In the genomic region with DNA sequence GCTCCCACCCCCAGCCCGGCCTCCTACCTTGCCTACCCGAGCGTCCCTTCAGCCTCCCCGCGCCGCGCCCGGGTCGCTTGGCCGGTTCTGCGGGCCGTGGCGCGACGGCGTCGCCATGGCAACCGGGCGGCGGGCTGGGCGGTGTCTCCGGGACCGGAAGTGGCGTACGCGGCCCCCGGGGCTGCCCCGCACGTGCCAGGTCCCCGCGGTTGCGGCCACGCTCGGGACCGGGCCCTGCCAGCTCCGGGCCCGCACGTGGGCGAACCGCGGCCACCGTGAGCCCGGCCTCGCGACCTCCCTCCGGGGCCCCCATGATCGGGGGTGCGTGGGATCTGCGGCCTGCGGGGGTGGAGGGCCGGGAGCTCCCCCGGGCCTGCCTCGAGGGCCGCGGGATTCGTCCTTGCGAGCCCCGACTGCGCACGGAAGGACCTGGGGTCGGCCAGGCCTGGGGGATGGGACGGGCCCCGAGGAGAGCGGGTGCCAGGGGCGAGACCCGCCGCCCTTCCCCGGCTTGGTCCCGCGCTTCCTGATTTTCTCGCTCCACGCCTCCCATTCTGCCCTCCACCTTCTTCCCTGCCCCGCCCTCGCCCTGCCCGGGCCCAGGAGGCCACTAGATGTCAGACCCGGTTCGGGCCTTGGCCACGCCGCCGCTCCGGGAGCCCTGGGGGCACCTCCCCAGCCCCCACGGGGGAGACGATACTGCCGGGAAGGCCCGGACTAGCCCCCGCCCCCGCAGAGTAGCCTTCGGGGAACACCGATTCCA, we compare ENCODE assay signal across 1 cellular context.
A peak's percentile ranks its signal among the peaks of the same experiment; 100 is the strongest.
TF ChIP-seq lines count a peak whose summit lies in the region.

A gene with protein sequence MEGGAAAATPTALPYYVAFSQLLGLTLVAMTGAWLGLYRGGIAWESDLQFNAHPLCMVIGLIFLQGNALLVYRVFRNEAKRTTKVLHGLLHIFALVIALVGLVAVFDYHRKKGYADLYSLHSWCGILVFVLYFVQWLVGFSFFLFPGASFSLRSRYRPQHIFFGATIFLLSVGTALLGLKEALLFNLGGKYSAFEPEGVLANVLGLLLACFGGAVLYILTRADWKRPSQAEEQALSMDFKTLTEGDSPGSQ (minus strand): TSS at position 89 of the 763 bp plus-strand sequence. CDS start 8,759 bp downstream, outside the sequence.

TF ChIP-seq in WTC11, 78 proteins besides CTCF, POLR2A, EP300 and RAD21 (continued from another document):
- TF ChIP-seq, protein P1, sequence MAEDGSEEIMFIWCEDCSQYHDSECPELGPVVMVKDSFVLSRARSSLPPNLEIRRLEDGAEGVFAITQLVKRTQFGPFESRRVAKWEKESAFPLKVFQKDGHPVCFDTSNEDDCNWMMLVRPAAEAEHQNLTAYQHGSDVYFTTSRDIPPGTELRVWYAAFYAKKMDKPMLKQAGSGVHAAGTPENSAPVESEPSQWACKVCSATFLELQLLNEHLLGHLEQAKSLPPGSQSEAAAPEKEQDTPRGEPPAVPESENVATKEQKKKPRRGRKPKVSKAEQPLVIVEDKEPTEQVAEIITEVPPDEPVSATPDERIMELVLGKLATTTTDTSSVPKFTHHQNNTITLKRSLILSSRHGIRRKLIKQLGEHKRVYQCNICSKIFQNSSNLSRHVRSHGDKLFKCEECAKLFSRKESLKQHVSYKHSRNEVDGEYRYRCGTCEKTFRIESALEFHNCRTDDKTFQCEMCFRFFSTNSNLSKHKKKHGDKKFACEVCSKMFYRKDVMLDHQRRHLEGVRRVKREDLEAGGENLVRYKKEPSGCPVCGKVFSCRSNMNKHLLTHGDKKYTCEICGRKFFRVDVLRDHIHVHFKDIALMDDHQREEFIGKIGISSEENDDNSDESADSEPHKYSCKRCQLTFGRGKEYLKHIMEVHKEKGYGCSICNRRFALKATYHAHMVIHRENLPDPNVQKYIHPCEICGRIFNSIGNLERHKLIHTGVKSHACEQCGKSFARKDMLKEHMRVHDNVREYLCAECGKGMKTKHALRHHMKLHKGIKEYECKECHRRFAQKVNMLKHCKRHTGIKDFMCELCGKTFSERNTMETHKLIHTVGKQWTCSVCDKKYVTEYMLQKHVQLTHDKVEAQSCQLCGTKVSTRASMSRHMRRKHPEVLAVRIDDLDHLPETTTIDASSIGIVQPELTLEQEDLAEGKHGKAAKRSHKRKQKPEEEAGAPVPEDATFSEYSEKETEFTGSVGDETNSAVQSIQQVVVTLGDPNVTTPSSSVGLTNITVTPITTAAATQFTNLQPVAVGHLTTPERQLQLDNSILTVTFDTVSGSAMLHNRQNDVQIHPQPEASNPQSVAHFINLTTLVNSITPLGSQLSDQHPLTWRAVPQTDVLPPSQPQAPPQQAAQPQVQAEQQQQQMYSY (CRISPR knock-in tag; IDR thresholded peaks at IDR 0.05) = peak; percentile 54
- TF ChIP-seq GRHL2 (CRISPR knock-in tag; IDR thresholded peaks at IDR 0.05; ENCODE audit: insufficient replicate concordance, severe bottlenecking) = no peak
- TF ChIP-seq, protein P2, sequence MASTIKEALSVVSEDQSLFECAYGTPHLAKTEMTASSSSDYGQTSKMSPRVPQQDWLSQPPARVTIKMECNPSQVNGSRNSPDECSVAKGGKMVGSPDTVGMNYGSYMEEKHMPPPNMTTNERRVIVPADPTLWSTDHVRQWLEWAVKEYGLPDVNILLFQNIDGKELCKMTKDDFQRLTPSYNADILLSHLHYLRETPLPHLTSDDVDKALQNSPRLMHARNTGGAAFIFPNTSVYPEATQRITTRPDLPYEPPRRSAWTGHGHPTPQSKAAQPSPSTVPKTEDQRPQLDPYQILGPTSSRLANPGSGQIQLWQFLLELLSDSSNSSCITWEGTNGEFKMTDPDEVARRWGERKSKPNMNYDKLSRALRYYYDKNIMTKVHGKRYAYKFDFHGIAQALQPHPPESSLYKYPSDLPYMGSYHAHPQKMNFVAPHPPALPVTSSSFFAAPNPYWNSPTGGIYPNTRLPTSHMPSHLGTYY (CRISPR knock-in tag; IDR thresholded peaks at IDR 0.05) = no peak
- TF ChIP-seq ZNF121 (CRISPR knock-in tag; IDR thresholded peaks at IDR 0.05) = no peak
- TF ChIP-seq ZNF232 (CRISPR knock-in tag; IDR thresholded peaks at IDR 0.05) = peak; percentile 50; the same call in 1 of the 2 replicates
- TF ChIP-seq, protein P3, sequence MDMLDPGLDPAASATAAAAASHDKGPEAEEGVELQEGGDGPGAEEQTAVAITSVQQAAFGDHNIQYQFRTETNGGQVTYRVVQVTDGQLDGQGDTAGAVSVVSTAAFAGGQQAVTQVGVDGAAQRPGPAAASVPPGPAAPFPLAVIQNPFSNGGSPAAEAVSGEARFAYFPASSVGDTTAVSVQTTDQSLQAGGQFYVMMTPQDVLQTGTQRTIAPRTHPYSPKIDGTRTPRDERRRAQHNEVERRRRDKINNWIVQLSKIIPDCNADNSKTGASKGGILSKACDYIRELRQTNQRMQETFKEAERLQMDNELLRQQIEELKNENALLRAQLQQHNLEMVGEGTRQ (CRISPR knock-in tag; IDR thresholded peaks at IDR 0.05) = peak; percentile 67
- peak; percentile 83 for TF ChIP-seq RELA (CRISPR knock-in tag; IDR thresholded peaks at IDR 0.05; ENCODE audit: borderline replicate concordance)
- TF ChIP-seq, protein P4, sequence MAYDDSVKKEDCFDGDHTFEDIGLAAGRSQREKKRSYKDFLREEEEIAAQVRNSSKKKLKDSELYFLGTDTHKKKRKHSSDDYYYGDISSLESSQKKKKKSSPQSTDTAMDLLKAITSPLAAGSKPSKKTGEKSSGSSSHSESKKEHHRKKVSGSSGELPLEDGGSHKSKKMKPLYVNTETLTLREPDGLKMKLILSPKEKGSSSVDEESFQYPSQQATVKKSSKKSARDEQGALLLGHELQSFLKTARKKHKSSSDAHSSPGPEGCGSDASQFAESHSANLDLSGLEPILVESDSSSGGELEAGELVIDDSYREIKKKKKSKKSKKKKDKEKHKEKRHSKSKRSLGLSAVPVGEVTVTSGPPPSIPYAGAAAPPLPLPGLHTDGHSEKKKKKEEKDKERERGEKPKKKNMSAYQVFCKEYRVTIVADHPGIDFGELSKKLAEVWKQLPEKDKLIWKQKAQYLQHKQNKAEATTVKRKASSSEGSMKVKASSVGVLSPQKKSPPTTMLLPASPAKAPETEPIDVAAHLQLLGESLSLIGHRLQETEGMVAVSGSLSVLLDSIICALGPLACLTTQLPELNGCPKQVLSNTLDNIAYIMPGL (CRISPR knock-in tag; IDR thresholded peaks at IDR 0.05) = no peak; the same call in 1 of the 2 replicates
- no peak for TF ChIP-seq ZNF396 (CRISPR knock-in tag; IDR thresholded peaks at IDR 0.05; ENCODE audit: borderline replicate concordance)
- no peak for TF ChIP-seq OVOL2 (CRISPR knock-in tag; IDR thresholded peaks at IDR 0.05; ENCODE audit: borderline replicate concordance)
- peak; percentile 85; the same call in 1 of the 2 replicates for TF ChIP-seq NFE2L1 (CRISPR knock-in tag; IDR thresholded peaks at IDR 0.05)
- TF ChIP-seq EMX1 (CRISPR knock-in tag; IDR thresholded peaks at IDR 0.05) = no peak
- TF ChIP-seq, protein P5, sequence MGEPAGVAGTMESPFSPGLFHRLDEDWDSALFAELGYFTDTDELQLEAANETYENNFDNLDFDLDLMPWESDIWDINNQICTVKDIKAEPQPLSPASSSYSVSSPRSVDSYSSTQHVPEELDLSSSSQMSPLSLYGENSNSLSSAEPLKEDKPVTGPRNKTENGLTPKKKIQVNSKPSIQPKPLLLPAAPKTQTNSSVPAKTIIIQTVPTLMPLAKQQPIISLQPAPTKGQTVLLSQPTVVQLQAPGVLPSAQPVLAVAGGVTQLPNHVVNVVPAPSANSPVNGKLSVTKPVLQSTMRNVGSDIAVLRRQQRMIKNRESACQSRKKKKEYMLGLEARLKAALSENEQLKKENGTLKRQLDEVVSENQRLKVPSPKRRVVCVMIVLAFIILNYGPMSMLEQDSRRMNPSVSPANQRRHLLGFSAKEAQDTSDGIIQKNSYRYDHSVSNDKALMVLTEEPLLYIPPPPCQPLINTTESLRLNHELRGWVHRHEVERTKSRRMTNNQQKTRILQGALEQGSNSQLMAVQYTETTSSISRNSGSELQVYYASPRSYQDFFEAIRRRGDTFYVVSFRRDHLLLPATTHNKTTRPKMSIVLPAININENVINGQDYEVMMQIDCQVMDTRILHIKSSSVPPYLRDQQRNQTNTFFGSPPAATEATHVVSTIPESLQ (CRISPR knock-in tag; IDR thresholded peaks at IDR 0.05) = no peak
- TF ChIP-seq, protein P6, sequence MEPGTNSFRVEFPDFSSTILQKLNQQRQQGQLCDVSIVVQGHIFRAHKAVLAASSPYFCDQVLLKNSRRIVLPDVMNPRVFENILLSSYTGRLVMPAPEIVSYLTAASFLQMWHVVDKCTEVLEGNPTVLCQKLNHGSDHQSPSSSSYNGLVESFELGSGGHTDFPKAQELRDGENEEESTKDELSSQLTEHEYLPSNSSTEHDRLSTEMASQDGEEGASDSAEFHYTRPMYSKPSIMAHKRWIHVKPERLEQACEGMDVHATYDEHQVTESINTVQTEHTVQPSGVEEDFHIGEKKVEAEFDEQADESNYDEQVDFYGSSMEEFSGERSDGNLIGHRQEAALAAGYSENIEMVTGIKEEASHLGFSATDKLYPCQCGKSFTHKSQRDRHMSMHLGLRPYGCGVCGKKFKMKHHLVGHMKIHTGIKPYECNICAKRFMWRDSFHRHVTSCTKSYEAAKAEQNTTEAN (CRISPR knock-in tag; IDR thresholded peaks at IDR 0.05) = peak; percentile 83; the same call in 1 of the 2 replicates
- 0 out of 2 replicates have a peak, but pooled peaks have one; percentile 30 for TF ChIP-seq NR2C2 (CRISPR knock-in tag; IDR thresholded peaks at IDR 0.05)
- TF ChIP-seq, protein P7, sequence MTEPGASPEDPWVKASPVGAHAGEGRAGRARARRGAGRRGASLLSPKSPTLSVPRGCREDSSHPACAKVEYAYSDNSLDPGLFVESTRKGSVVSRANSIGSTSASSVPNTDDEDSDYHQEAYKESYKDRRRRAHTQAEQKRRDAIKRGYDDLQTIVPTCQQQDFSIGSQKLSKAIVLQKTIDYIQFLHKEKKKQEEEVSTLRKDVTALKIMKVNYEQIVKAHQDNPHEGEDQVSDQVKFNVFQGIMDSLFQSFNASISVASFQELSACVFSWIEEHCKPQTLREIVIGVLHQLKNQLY (CRISPR knock-in tag; IDR thresholded peaks at IDR 0.05) = no peak
- no peak for TF ChIP-seq JAZF1 (CRISPR knock-in tag; IDR thresholded peaks at IDR 0.05)
- no peak; the same call in 1 of the 2 replicates for TF ChIP-seq SP1 (CRISPR knock-in tag; conservative IDR thresholded peaks at IDR 0.05)
- TF ChIP-seq, protein P8, sequence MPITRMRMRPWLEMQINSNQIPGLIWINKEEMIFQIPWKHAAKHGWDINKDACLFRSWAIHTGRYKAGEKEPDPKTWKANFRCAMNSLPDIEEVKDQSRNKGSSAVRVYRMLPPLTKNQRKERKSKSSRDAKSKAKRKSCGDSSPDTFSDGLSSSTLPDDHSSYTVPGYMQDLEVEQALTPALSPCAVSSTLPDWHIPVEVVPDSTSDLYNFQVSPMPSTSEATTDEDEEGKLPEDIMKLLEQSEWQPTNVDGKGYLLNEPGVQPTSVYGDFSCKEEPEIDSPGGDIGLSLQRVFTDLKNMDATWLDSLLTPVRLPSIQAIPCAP (CRISPR knock-in tag; IDR thresholded peaks at IDR 0.05) = peak; percentile 96
- TF ChIP-seq HMGA2 (CRISPR knock-in tag; IDR thresholded peaks at IDR 0.05) = no peak
- no peak for TF ChIP-seq ZBTB21 (CRISPR knock-in tag; IDR thresholded peaks at IDR 0.05; ENCODE audit: borderline replicate concordance)
- TF ChIP-seq, protein P9, sequence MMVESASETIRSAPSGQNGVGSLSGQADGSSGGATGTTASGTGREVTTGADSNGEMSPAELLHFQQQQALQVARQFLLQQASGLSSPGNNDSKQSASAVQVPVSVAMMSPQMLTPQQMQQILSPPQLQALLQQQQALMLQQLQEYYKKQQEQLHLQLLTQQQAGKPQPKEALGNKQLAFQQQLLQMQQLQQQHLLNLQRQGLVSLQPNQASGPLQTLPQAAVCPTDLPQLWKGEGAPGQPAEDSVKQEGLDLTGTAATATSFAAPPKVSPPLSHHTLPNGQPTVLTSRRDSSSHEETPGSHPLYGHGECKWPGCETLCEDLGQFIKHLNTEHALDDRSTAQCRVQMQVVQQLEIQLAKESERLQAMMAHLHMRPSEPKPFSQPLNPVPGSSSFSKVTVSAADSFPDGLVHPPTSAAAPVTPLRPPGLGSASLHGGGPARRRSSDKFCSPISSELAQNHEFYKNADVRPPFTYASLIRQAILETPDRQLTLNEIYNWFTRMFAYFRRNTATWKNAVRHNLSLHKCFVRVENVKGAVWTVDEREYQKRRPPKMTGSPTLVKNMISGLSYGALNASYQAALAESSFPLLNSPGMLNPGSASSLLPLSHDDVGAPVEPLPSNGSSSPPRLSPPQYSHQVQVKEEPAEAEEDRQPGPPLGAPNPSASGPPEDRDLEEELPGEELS (CRISPR knock-in tag; IDR thresholded peaks at IDR 0.05) = peak; percentile 96
- TF ChIP-seq, protein P10, sequence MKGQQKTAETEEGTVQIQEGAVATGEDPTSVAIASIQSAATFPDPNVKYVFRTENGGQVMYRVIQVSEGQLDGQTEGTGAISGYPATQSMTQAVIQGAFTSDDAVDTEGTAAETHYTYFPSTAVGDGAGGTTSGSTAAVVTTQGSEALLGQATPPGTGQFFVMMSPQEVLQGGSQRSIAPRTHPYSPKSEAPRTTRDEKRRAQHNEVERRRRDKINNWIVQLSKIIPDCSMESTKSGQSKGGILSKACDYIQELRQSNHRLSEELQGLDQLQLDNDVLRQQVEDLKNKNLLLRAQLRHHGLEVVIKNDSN (CRISPR knock-in tag; IDR thresholded peaks at IDR 0.05) = 0 out of 2 replicates have a peak, but pooled peaks have one; percentile 36
- TF ChIP-seq ZNF317 (CRISPR knock-in tag; IDR thresholded peaks at IDR 0.05; ENCODE audit: borderline replicate concordance, low read depth) = peak; percentile 68; the same call in 1 of the 2 replicates
- TF ChIP-seq FOXK1 (CRISPR knock-in tag; IDR thresholded peaks at IDR 0.05) = peak; percentile 85
- TF ChIP-seq, protein P11, sequence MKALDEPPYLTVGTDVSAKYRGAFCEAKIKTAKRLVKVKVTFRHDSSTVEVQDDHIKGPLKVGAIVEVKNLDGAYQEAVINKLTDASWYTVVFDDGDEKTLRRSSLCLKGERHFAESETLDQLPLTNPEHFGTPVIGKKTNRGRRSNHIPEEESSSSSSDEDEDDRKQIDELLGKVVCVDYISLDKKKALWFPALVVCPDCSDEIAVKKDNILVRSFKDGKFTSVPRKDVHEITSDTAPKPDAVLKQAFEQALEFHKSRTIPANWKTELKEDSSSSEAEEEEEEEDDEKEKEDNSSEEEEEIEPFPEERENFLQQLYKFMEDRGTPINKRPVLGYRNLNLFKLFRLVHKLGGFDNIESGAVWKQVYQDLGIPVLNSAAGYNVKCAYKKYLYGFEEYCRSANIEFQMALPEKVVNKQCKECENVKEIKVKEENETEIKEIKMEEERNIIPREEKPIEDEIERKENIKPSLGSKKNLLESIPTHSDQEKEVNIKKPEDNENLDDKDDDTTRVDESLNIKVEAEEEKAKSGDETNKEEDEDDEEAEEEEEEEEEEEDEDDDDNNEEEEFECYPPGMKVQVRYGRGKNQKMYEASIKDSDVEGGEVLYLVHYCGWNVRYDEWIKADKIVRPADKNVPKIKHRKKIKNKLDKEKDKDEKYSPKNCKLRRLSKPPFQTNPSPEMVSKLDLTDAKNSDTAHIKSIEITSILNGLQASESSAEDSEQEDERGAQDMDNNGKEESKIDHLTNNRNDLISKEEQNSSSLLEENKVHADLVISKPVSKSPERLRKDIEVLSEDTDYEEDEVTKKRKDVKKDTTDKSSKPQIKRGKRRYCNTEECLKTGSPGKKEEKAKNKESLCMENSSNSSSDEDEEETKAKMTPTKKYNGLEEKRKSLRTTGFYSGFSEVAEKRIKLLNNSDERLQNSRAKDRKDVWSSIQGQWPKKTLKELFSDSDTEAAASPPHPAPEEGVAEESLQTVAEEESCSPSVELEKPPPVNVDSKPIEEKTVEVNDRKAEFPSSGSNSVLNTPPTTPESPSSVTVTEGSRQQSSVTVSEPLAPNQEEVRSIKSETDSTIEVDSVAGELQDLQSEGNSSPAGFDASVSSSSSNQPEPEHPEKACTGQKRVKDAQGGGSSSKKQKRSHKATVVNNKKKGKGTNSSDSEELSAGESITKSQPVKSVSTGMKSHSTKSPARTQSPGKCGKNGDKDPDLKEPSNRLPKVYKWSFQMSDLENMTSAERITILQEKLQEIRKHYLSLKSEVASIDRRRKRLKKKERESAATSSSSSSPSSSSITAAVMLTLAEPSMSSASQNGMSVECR (CRISPR knock-in tag; IDR thresholded peaks at IDR 0.05; ENCODE audit: borderline replicate concordance) = peak; percentile 90
- TF ChIP-seq ZNF219 (CRISPR knock-in tag; IDR thresholded peaks at IDR 0.05; ENCODE audit: borderline replicate concordance) = no peak
- TF ChIP-seq NFYB (CRISPR knock-in tag; conservative IDR thresholded peaks at IDR 0.05; ENCODE audit: low read depth) = peak; percentile 32; the same call in 1 of the 2 replicates
